In the genomic region with DNA sequence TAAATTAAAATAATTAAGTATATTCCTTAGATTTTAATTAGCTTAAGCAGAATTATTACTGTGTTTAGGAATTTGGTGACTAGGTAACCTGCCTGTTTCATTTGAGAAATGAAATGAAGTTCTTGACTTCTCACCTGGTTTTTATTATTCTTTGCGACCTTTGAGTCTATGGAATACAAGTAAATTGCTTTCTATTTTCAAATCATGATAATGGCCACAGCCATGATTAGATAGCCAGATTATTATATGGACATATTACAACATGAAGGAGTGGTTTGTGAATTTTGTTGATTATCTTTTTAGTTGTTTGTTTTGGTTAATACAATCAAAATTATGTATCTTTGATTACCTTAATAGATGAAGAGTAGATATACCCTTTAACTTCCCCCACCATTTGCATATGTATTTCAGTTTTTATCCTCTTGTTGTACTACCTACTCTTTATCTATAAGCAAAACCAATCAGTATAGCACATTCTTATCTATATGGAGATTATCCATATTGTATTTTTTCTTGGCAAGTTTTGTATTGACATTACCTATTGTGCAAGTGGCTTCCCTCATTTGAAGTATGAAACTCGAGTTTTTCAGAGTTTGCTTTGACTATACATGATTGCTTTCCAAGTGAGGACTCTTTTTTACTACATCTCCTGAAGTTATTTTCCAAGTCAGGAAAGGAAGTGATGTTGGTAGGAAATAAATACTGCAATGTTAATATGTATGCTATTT, we compare ENCODE assay signal across 24 cellular contexts. TPM values are rescaled to one million over a fixed set of nuclear protein-coding genes. Genes with fewer than 3 reads are reported as not detected.
A peak's percentile ranks its signal among the peaks of the same experiment; 100 is the strongest.
DNase-seq lines count a peak whose midpoint lies in the region; ATAC-seq and TF ChIP-seq lines count a peak whose summit lies in the region.
"Had no signal": no experiment of that assay in that cellular context is flagged by ENCODE, and none has a peak within 500 bp of the region (broad histone marks: within the 10 kb centered on the region; RNA-seq: fewer than 3 reads in every experiment).

No MANE protein-coding gene starts in this region.

- H3K27me3 Mint-ChIP-seq in naive B cell: no peaks in the 10 kb centered on the region
- H3K27me3 Mint-ChIP-seq: CD4-positive, alpha-beta T cell; IgD-negative memory B cell had no signal

- no peak overlapping the region for H3K4me3 Mint-ChIP-seq in naive B cell
- H3K4me3 Mint-ChIP-seq: CD4-positive, alpha-beta T cell; HFFc6; IgD-negative memory B cell had no signal

- peak overlapping the region; percentile 32 for H3K4me2 ChIP-seq in hepatocyte
- H3K4me2 ChIP-seq: BLaER1 had no signal

- peaks cover 7% of the 10 kb centered on the region for H4K20me1 ChIP-seq in hepatocyte (ENCODE audit: insufficient read depth, poor library complexity, severe bottlenecking)

- H3K4me1 ChIP-seq in hepatocyte (ENCODE audit: insufficient read depth) (no peaks in the 10 kb centered on the region), heart right ventricle (peaks cover 0 to 47% (median 16%) of the 10 kb centered on the region in 9 donors)
- H3K4me1 ChIP-seq: BLaER1 had no signal

- H3K9me3 ChIP-seq in hepatocyte (ENCODE audit: low read depth) (no peaks in the 10 kb centered on the region), heart right ventricle (no peaks in the 10 kb centered on the region)

- H2AFZ ChIP-seq in hepatocyte: no peak overlapping the region

- 71% methylated on average over 2 of the region's 2 CpGs for WGBS in hepatocyte (ENCODE audit: low lambda C conversion rate, missing lambda C conversion rate)
- 79 to 88% methylated on average over 2 of the region's 2 CpGs for WGBS in heart right ventricle, 2 donors

- peaks cover 96% of the 10 kb centered on the region for H3K79me2 ChIP-seq in hepatocyte

- no peak for TF ChIP-seq CTCF in hepatocyte (IDR thresholded peaks at IDR 0.05; ENCODE audit: poor library complexity)
- no peak for TF ChIP-seq CTCF in heart right ventricle (IDR thresholded peaks at IDR 0.05)

- peaks cover 0 to 4% (median 0%) of the 10 kb centered on the region in 7 donors for H3K9me3 Mint-ChIP-seq in naive B cell
- H3K9me3 Mint-ChIP-seq: CD4-positive, alpha-beta T cell; HFFc6 had no signal

- H3K4me3 ChIP-seq in hepatocyte (no peak overlapping the region), heart right ventricle (no peak overlapping the region)
- H3K4me3 ChIP-seq: BLaER1 had no signal

- ATAC-seq in naive B cell (ENCODE audit: low read depth in 2 of 2): no peak
- ATAC-seq in heart right ventricle: no peak
- ATAC-seq in HG02610 (IDR thresholded peaks at IDR 0.05; ENCODE audit: unreplicated experiment): no peak
- ATAC-seq in GM21786 (IDR thresholded peaks at IDR 0.05; ENCODE audit: unreplicated experiment): no peak
- no peak for ATAC-seq in HG03045 (IDR thresholded peaks at IDR 0.05; ENCODE audit: unreplicated experiment)
- ATAC-seq: SK-N-SH treated with all-trans-retinoic acid at 6 μM for 48 hours had no signal

- peak; percentile 7 for DNase-seq in DMS53 (lab: John Stamatoyannopoulos, UW)
- no peak for DNase-seq in DMS53 treated with DMSO at 0.1 percent for 48 hours (lab: John Stamatoyannopoulos, UW; ENCODE audit: unreplicated experiment)
- no peak for DNase-seq in hepatocyte (ENCODE audit: low spot score)
- DNase-seq in naive B cell: no peak
- no peak for DNase-seq in heart right ventricle
- DNase-seq: ACHN; CD4-positive, alpha-beta T cell; COR-L47; DMS 273 treated with DMSO at 0.1 percent for 48 hours; H7; HFFc6; NCI-H1105; NCI-H146; NCI-H2029; NCI-H2227 treated with DMSO at 0.1 percent for 48 hours; NCI-H510A; SIG-M5 had no signal

- peaks cover 11 to 17% of the 10 kb centered on the region in 2 donors for H3K36me3 Mint-ChIP-seq in naive B cell

- no peaks in the 10 kb centered on the region for H3K9me2 ChIP-seq in hepatocyte (replicated peaks; ENCODE audit: insufficient read depth)

- H3K4me1 Mint-ChIP-seq in naive B cell: peaks cover 45 to 67% (median 49%) of the 10 kb centered on the region in 3 donors

- no peaks in the 10 kb centered on the region for H3K27me3 ChIP-seq in hepatocyte
- H3K27me3 ChIP-seq in heart right ventricle: no peaks in the 10 kb centered on the region
- H3K27me3 ChIP-seq: BLaER1 had no signal

- H3K27ac Mint-ChIP-seq in naive B cell: peak overlapping the region in 4 of 6 donors; percentile 2 to 55 (median 28)
- H3K27ac Mint-ChIP-seq: CD4-positive, alpha-beta T cell; HFFc6 had no signal

- H3K27ac ChIP-seq in hepatocyte (peak overlapping the region; percentile 45), heart right ventricle (no peak overlapping the region)
- H3K27ac ChIP-seq: 22Rv1, BLaER1 had no signal

- H3K36me3 ChIP-seq in hepatocyte (replicated peaks; ENCODE audit: insufficient read depth, low read depth): no peaks in the 10 kb centered on the region
- peaks cover 0 to 7% (median 0%) of the 10 kb centered on the region in 9 donors for H3K36me3 ChIP-seq in heart right ventricle

- intact Hi-C loops in heart right ventricle (cut with DNase I): loop anchor here in 1 of 10 donors (10.0 kb wide), 1 partner anchor 111 kb away; no protein-coding TSS in a partner anchor

RNA-seq across cellular contexts. Expression of a gene that starts 47.9 kb away (rescaled TPM):
- total RNA-seq in hepatocyte (44.4 and 48.0 TPM in 2 replicates), heart right ventricle (10 to 100 TPM in 8 of 10 donors, 1 to 10 TPM in 2; 8.5 to 15.6 (median 10.8) TPM)
- polyA plus RNA-seq in hepatocyte (13.7 and 19.0 TPM in 2 replicates), naive B cell (ENCODE audit: low read depth in 6 of 6) (10 to 100 TPM in 2 of 6 donors, 1 to 10 TPM in 4; 5.6 to 11.7 (median 9.0) TPM), heart right ventricle (10 to 100 TPM in 1 of 2 donors, 1 to 10 TPM in 1; 5.8 to 10.8 TPM)
